26 cellular contexts compared by ENCODE assay signal in genomic region chr3:181722156-181722555, GRCh38. TPM values are rescaled to one million over a fixed set of nuclear protein-coding genes. Genes with fewer than 3 reads are reported as not detected.
DNase-seq lines count a peak whose midpoint lies in the region; ATAC-seq, FAIRE-seq and TF ChIP-seq lines count a peak whose summit lies in the region.
"Had no signal": no experiment of that assay in that cellular context is flagged by ENCODE, and none has a peak within 500 bp of the region (broad histone marks: within the 10 kb centered on the region; RNA-seq: fewer than 3 reads in every experiment).

No MANE protein-coding gene starts in this region.

- no peaks in the 10 kb centered on the region for H3K27me3 ChIP-seq in neural progenitor cell

- H3K4me1 Mint-ChIP-seq in brain (peaks cover 93% of the 10 kb centered on the region), neural progenitor cell (peaks cover 91% of the 10 kb centered on the region)

- H3K4me3 ChIP-seq in neural progenitor cell, result peak overlapping the region; percentile 23
- H3K4me3 ChIP-seq: body of pancreas, colonic mucosa, heart right ventricle, mucosa of descending colon, upper lobe of left lung had no signal

- peaks cover 8% of the 10 kb centered on the region for H3K36me3 ChIP-seq in neural progenitor cell
- H3K36me3 ChIP-seq: colonic mucosa, heart right ventricle, upper lobe of left lung had no signal

- DNase-seq in DMS153 (lab: John Stamatoyannopoulos, UW) (peak; percentile 33), DMS153 treated with DMSO at 0.1 percent for 48 hours (lab: John Stamatoyannopoulos, UW; ENCODE audit: unreplicated experiment) (no peak), NCI-H146 (lab: John Stamatoyannopoulos, UW) (peak; percentile 100), neural progenitor cell (ENCODE audit: low spot score) (peak; percentile 78), NCI-H1105 (lab: John Stamatoyannopoulos, UW) (no peak), GM19239 (ENCODE audit: insufficient read length, low spot score) (no peak)
- DNase-seq: activated CD4-positive, alpha-beta T cell treated with anti-CD3 and anti-CD28 coated beads for 1 hour; activated naive CD8-positive, alpha-beta T cell treated with anti-CD3 and anti-CD28 coated beads for 36 hours; body of pancreas; colonic mucosa; heart right ventricle; mucosa of descending colon; NCI-H1048; NCI-H226; stimulated activated CD4-positive, alpha-beta T cell treated with anti-CD3 and anti-CD28 coated beads, Interleukin-4, amount 100 ng/mL, for 4 hours; stimulated activated naive CD8-positive, alpha-beta T cell treated with anti-CD3 and anti-CD28 coated beads, Interleukin-15, amount 100 ng/mL, for 72 hours; upper lobe of left lung had no signal

- H3K36me3 Mint-ChIP-seq in brain, result no peaks in the 10 kb centered on the region
- H3K36me3 Mint-ChIP-seq in neural progenitor cell, result peaks cover 14% of the 10 kb centered on the region

- H3K4me2 ChIP-seq in neural progenitor cell, result peak overlapping the region; percentile 99

- H3K79me2 ChIP-seq in neural progenitor cell (ENCODE audit: low read depth), result peaks cover 99% of the 10 kb centered on the region

- no peak overlapping the region for H2AFZ ChIP-seq in neural progenitor cell (replicated peaks)

- FAIRE-seq in GM19239 (lab: Jason Lieb, UNC), result no peak
- FAIRE-seq: islet of Langerhans had no signal

- peak overlapping the region; percentile 90 for H3K27ac ChIP-seq in neural progenitor cell
- H3K27ac ChIP-seq: 22Rv1, body of pancreas, colonic mucosa, heart right ventricle, upper lobe of left lung had no signal

- TF ChIP-seq CTCF in brain (conservative IDR thresholded peaks at IDR 0.05) (no peak), neural progenitor cell (IDR thresholded peaks at IDR 0.05) (no peak)

- H3K27me3 Mint-ChIP-seq in brain, result peaks cover 68% of the 10 kb centered on the region
- H3K27me3 Mint-ChIP-seq in neural progenitor cell (ENCODE audit: insufficient read depth, low read depth), result peaks cover 2% of the 10 kb centered on the region

- H3K27ac Mint-ChIP-seq in brain (peak overlapping the region in 4 of 5 experiments; percentile 92 to 98 (median 98)), neural progenitor cell (peak overlapping the region; percentile 94)
- H3K27ac Mint-ChIP-seq: activated naive CD8-positive, alpha-beta T cell treated with anti-CD3 and anti-CD28 coated beads for 36 hours; stimulated activated naive CD8-positive, alpha-beta T cell treated with anti-CD3 and anti-CD28 coated beads, Interleukin-15, amount 100 ng/mL, for 72 hours had no signal

- peaks cover 0 to 6% (median 0%) of the 10 kb centered on the region in 5 experiments for H3K9me3 Mint-ChIP-seq in brain
- H3K9me3 Mint-ChIP-seq in neural progenitor cell, result no peaks in the 10 kb centered on the region
- H3K9me3 Mint-ChIP-seq: activated T-helper 1 cell treated with anti-CD3 and anti-CD28 coated beads, Interleukin-12 subunit alpha, Interleukin-12 subunit beta, Interleukin-2, Interleukin-4 antibody, amounts not matched to agents 30 ng/mL and 10 ng/mL and 1 ng/mL, durations not matched to agents 14 hours and 24 hours and 36 hours had no signal

- H3K4me3 Mint-ChIP-seq in brain, result peak overlapping the region in 3 of 5 experiments; percentile 86 to 87 (median 87)
- H3K4me3 Mint-ChIP-seq in neural progenitor cell, result peak overlapping the region; percentile 80
- H3K4me3 Mint-ChIP-seq: activated naive CD8-positive, alpha-beta T cell treated with anti-CD3 and anti-CD28 coated beads for 36 hours; activated T-helper 1 cell treated with anti-CD3 and anti-CD28 coated beads, Interleukin-12 subunit alpha, Interleukin-12 subunit beta, Interleukin-2, Interleukin-4 antibody, amounts not matched to agents 30 ng/mL and 10 ng/mL and 1 ng/mL, durations not matched to agents 14 hours and 24 hours and 36 hours; stimulated activated naive CD8-positive, alpha-beta T cell treated with anti-CD3 and anti-CD28 coated beads, Interleukin-15, amount 100 ng/mL, for 72 hours had no signal

- H3K9ac ChIP-seq in neural progenitor cell, result no peak overlapping the region

- H3F3A ChIP-seq in neural progenitor cell (ENCODE audit: low read depth), result peaks cover 100% of the 10 kb centered on the region

- H3K4me1 ChIP-seq in neural progenitor cell, result peaks cover 95% of the 10 kb centered on the region

- ATAC-seq in HG02885 (IDR thresholded peaks at IDR 0.05; ENCODE audit: poor library complexity, unreplicated experiment), result no peak
- ATAC-seq: body of pancreas; HCT116; heart right ventricle; mucosa of descending colon; stimulated activated naive CD8-positive, alpha-beta T cell treated with anti-CD3 and anti-CD28 coated beads, Interleukin-15, amount 100 ng/mL, for 72 hours had no signal

- H4K20me1 ChIP-seq in neural progenitor cell (ENCODE audit: low read depth), result peaks cover 57% of the 10 kb centered on the region

- H3K9me3 ChIP-seq in neural progenitor cell (ENCODE audit: low read depth), result no peaks in the 10 kb centered on the region
- H3K9me3 ChIP-seq: body of pancreas, colonic mucosa, heart right ventricle, mucosa of descending colon had no signal

RNA-seq across cellular contexts. Expression of gene SOX2, which starts 10.4 kb away (rescaled TPM):
- 120 TPM for polyA plus RNA-seq in brain (ENCODE audit: insufficient read depth, low read depth, low replicate concordance)
- 584 and 605 TPM in 2 replicates for total RNA-seq in neural progenitor cell (ENCODE audit: low replicate concordance)
- total RNA-seq: activated CD8-positive, alpha-beta memory T cell treated with anti-CD3 and anti-CD28 coated beads for 36 hours; activated naive CD8-positive, alpha-beta T cell treated with anti-CD3 and anti-CD28 coated beads for 36 hours; HT1080; LHCN-M2 had no signal

Comparison
In these comparisons a context has a peak if more than half of its experiments do, and no peak if none do; other contexts are left out.
1. DNase-seq: peak in DMS153 (single experiment), NCI-H146 (single experiment) and neural progenitor cell (single experiment); none in DMS153 treated with DMSO at 0.1 percent for 48 hours (single experiment), NCI-H1105 (single experiment) and GM19239 (single experiment).